17 cellular contexts compared by ENCODE assay signal in the genomic region with DNA sequence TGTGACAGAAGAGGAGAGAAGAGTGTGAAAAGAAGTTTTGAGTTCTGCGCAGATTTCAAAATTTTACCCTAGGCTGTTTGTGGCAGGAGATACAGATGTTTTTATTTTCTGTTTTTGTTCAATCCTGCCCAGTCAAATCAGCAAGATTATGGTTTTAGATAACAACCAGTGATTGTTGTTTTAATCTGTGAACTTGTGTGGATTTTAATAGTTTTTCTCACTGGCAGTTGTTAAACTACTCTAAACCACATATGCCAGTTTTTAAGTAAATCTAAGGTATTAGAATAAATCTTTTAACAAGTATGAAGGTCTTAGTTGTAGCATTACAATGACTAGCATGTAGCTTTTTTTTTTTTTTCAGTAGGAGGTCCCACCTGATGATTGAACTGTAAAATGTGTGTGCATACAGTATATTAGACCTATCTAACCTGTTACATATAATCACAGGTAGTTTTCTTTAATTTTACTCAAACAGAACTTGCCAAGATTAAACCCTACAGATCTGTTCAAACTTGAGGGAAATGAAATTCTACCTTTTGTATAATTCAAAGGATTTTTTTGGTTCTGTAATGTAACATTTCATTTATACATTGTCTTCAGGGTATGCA.
"Had no signal": no experiment of that assay in that cellular context is flagged by ENCODE, and none has a peak within 500 bp of the region (broad histone marks: within the 10 kb centered on the region; RNA-seq: fewer than 3 reads in every experiment).

No MANE protein-coding gene starts in this region.

- H3K4me3 ChIP-seq: gastroesophageal sphincter, right atrium auricular region, tibial artery, vagina had no signal

- H3K4me1 Mint-ChIP-seq: activated naive CD8-positive, alpha-beta T cell treated with anti-CD3 and anti-CD28 coated beads, Interleukin-2, amount 10 ng/mL, durations not matched to agents 7 days and 5 days had no signal

- H3K36me3 ChIP-seq: right atrium auricular region, vagina had no signal

- DNase-seq: activated CD4-positive, alpha-beta T cell treated with anti-CD3 and anti-CD28 coated beads for 36 hours; activated CD8-positive, alpha-beta memory T cell treated with anti-CD3 and anti-CD28 coated beads, Interleukin-2, amount 50 U/mL, for 4 hours; activated CD8-positive, alpha-beta T cell treated with anti-CD3 and anti-CD28 coated beads for 36 hours; activated gamma-delta T cell treated with Interleukin-2 at 50 U/mL for 16 hours; activated naive CD8-positive, alpha-beta T cell treated with anti-CD3 and anti-CD28 coated beads, Interleukin-2, amount 10 ng/mL, durations not matched to agents 7 days and 5 days; activated T-cell treated with anti-CD3 and anti-CD28 coated beads, Interleukin-2, amount 50 U/mL, for 72 hours; anterior cingulate cortex; kidney glomerular epithelial cell; naive thymus-derived CD4-positive, alpha-beta T cell; posterior cingulate gyrus; small intestine; T-helper 9 cell; tibial artery had no signal

- H3K27me3 Mint-ChIP-seq: activated CD4-positive, alpha-beta T cell treated with anti-CD3 and anti-CD28 coated beads for 36 hours; activated CD8-positive, alpha-beta T cell treated with anti-CD3 and anti-CD28 coated beads for 36 hours; activated naive CD8-positive, alpha-beta T cell treated with anti-CD3 and anti-CD28 coated beads, Interleukin-2, amount 10 ng/mL, durations not matched to agents 7 days and 5 days; naive thymus-derived CD4-positive, alpha-beta T cell had no signal

- H3K4me3 Mint-ChIP-seq: activated CD4-positive, alpha-beta T cell treated with anti-CD3 and anti-CD28 coated beads for 36 hours; activated CD8-positive, alpha-beta T cell treated with anti-CD3 and anti-CD28 coated beads for 36 hours; activated naive CD8-positive, alpha-beta T cell treated with anti-CD3 and anti-CD28 coated beads, Interleukin-2, amount 10 ng/mL, durations not matched to agents 7 days and 5 days; activated T-cell treated with anti-CD3 and anti-CD28 coated beads, Interleukin-2, amount 50 U/mL, for 72 hours; naive thymus-derived CD4-positive, alpha-beta T cell; stimulated activated effector memory CD8-positive, alpha-beta T cell treated with anti-CD3 and anti-CD28 coated beads, Interleukin-12 subunit alpha, Interleukin-12 subunit beta, amount 100 ng/mL, for 72 hours had no signal

- H3K27ac ChIP-seq: gastroesophageal sphincter, right atrium auricular region, vagina had no signal

- ATAC-seq: activated CD4-positive, alpha-beta T cell treated with anti-CD3 and anti-CD28 coated beads for 36 hours; activated CD8-positive, alpha-beta T cell treated with anti-CD3 and anti-CD28 coated beads for 36 hours; activated T-cell treated with anti-CD3 and anti-CD28 coated beads, Interleukin-2, amount 50 U/mL, for 72 hours; gastroesophageal sphincter; naive thymus-derived CD4-positive, alpha-beta T cell; stimulated activated effector memory CD8-positive, alpha-beta T cell treated with anti-CD3 and anti-CD28 coated beads, Interleukin-12 subunit alpha, Interleukin-12 subunit beta, amount 100 ng/mL, for 72 hours had no signal

- H3K27ac Mint-ChIP-seq: activated CD4-positive, alpha-beta T cell treated with anti-CD3 and anti-CD28 coated beads for 36 hours; activated CD8-positive, alpha-beta T cell treated with anti-CD3 and anti-CD28 coated beads for 36 hours; activated naive CD8-positive, alpha-beta T cell treated with anti-CD3 and anti-CD28 coated beads, Interleukin-2, amount 10 ng/mL, durations not matched to agents 7 days and 5 days; activated T-cell treated with anti-CD3 and anti-CD28 coated beads, Interleukin-2, amount 50 U/mL, for 72 hours; naive thymus-derived CD4-positive, alpha-beta T cell; stimulated activated effector memory CD8-positive, alpha-beta T cell treated with anti-CD3 and anti-CD28 coated beads, Interleukin-12 subunit alpha, Interleukin-12 subunit beta, amount 100 ng/mL, for 72 hours had no signal

- H3K27me3 ChIP-seq: gastroesophageal sphincter, right atrium auricular region, tibial artery, vagina had no signal

- H3K9me3 Mint-ChIP-seq: activated CD8-positive, alpha-beta T cell treated with anti-CD3 and anti-CD28 coated beads for 36 hours; activated naive CD8-positive, alpha-beta T cell treated with anti-CD3 and anti-CD28 coated beads, Interleukin-2, amount 10 ng/mL, durations not matched to agents 7 days and 5 days; activated T-cell treated with anti-CD3 and anti-CD28 coated beads, Interleukin-2, amount 50 U/mL, for 72 hours; naive thymus-derived CD4-positive, alpha-beta T cell; stimulated activated effector memory CD8-positive, alpha-beta T cell treated with anti-CD3 and anti-CD28 coated beads, Interleukin-12 subunit alpha, Interleukin-12 subunit beta, amount 100 ng/mL, for 72 hours had no signal

- H3K36me3 Mint-ChIP-seq: activated naive CD8-positive, alpha-beta T cell treated with anti-CD3 and anti-CD28 coated beads, Interleukin-2, amount 10 ng/mL, durations not matched to agents 7 days and 5 days had no signal

- H3K9me3 ChIP-seq: gastroesophageal sphincter, right atrium auricular region, tibial artery, vagina had no signal
